ENCODE assay signal across 33 cellular contexts in the genomic region with DNA sequence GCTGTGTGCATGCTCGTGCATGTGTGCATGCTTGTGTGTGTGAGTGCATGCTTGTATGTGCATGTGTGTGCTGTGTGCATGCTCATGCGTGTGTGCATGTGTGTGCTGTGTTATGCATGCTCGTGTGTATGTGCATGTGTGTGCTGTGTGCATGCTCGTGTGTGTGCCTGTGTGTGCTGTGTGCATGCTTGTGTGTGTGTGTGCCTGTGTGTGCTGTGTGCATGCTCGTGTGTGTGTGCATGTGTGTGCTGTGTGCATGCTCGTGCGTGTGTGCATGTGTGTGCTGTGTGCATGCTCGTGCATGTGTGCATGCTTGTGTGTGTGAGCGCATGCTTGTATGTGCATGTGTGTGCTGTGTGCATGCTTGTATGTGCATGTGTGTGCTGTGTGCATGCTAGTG.
"Had no signal": no experiment of that assay in that cellular context is flagged by ENCODE, and none has a peak within 500 bp of the region (broad histone marks: within the 10 kb centered on the region; RNA-seq: fewer than 3 reads in every experiment).

No MANE protein-coding gene starts in this region.

- FAIRE-seq: frontal cortex had no signal

- H3K9me3 ChIP-seq: ascending aorta, colonic mucosa had no signal

- H3K4me3 Mint-ChIP-seq: activated CD4-positive, alpha-beta memory T cell treated with anti-CD3 and anti-CD28 coated beads for 36 hours; activated CD4-positive, alpha-beta T cell treated with anti-CD3 and anti-CD28 coated beads for 36 hours; activated CD4-positive, alpha-beta T cell treated with anti-CD3 and anti-CD28 coated beads, Interleukin-2, amount 10 ng/mL, durations not matched to agents 24 days and 14 days; activated CD8-positive, alpha-beta memory T cell treated with anti-CD3 and anti-CD28 coated beads, Interleukin-2, amount 10 ng/mL, durations not matched to agents 7 days and 5 days; activated CD8-positive, alpha-beta T cell treated with anti-CD3 and anti-CD28 coated beads, Interleukin-2, amount 10 ng/mL, durations not matched to agents 7 days and 5 days; activated naive CD4-positive, alpha-beta T cell treated with anti-CD3 and anti-CD28 coated beads, Interleukin-2, amount 10 ng/mL, durations not matched to agents 7 days and 5 days; activated naive CD8-positive, alpha-beta T cell treated with anti-CD3 and anti-CD28 coated beads, Interleukin-2, amount 10 ng/mL, durations not matched to agents 7 days and 5 days; activated T-helper 1 cell treated with anti-CD3 and anti-CD28 coated beads, Interleukin-12 subunit alpha, Interleukin-12 subunit beta, Interleukin-2, Interleukin-4 antibody, amounts not matched to agents 30 ng/mL and 10 ng/mL and 1 ng/mL, durations not matched to agents 14 hours and 24 hours and 36 hours; dendritic cell treated with granulocyte-macrophage colony-stimulating factor and Interleukin-4, amounts not matched to agents 40 ng/mL and 50 ng/mL, for 4 days; endodermal cell; T-helper 17 cell; T-helper 2 cell treated with Interferon-gamma antibody and Interleukin-4, amounts not matched to agents 5 μg/mL and 100 μg/mL, for 36 hours had no signal

- H3K4me1 ChIP-seq: ascending aorta, colonic mucosa had no signal

- H3K27me3 Mint-ChIP-seq: activated CD4-positive, alpha-beta T cell treated with anti-CD3 and anti-CD28 coated beads for 36 hours; activated CD4-positive, alpha-beta T cell treated with anti-CD3 and anti-CD28 coated beads, Interleukin-2, amount 10 ng/mL, durations not matched to agents 24 days and 14 days; activated CD8-positive, alpha-beta memory T cell treated with anti-CD3 and anti-CD28 coated beads, Interleukin-2, amount 10 ng/mL, durations not matched to agents 7 days and 5 days; activated naive CD8-positive, alpha-beta T cell treated with anti-CD3 and anti-CD28 coated beads, Interleukin-2, amount 10 ng/mL, durations not matched to agents 7 days and 5 days had no signal

- H3K4me1 Mint-ChIP-seq: activated CD4-positive, alpha-beta T cell treated with anti-CD3 and anti-CD28 coated beads for 36 hours; activated CD4-positive, alpha-beta T cell treated with anti-CD3 and anti-CD28 coated beads, Interleukin-2, amount 10 ng/mL, durations not matched to agents 24 days and 14 days; activated CD8-positive, alpha-beta memory T cell treated with anti-CD3 and anti-CD28 coated beads, Interleukin-2, amount 10 ng/mL, durations not matched to agents 7 days and 5 days; activated naive CD4-positive, alpha-beta T cell treated with anti-CD3 and anti-CD28 coated beads, Interleukin-2, amount 10 ng/mL, durations not matched to agents 7 days and 5 days; endodermal cell had no signal

- H3K27me3 ChIP-seq: ascending aorta, brain microvascular endothelial cell, colonic mucosa, dorsolateral prefrontal cortex had no signal

- H3K36me3 ChIP-seq: ascending aorta, brain microvascular endothelial cell, colonic mucosa had no signal

- H3K9me3 Mint-ChIP-seq: activated CD4-positive, alpha-beta memory T cell treated with anti-CD3 and anti-CD28 coated beads for 36 hours; activated naive CD8-positive, alpha-beta T cell treated with anti-CD3 and anti-CD28 coated beads, Interleukin-2, amount 10 ng/mL, durations not matched to agents 7 days and 5 days; dendritic cell treated with granulocyte-macrophage colony-stimulating factor and Interleukin-4, amounts not matched to agents 40 ng/mL and 50 ng/mL, for 4 days; endodermal cell had no signal

- H3K27ac Mint-ChIP-seq: activated CD4-positive, alpha-beta memory T cell treated with anti-CD3 and anti-CD28 coated beads for 36 hours; activated CD4-positive, alpha-beta T cell treated with anti-CD3 and anti-CD28 coated beads for 36 hours; activated CD4-positive, alpha-beta T cell treated with anti-CD3 and anti-CD28 coated beads, Interleukin-2, amount 10 ng/mL, durations not matched to agents 24 days and 14 days; activated CD8-positive, alpha-beta memory T cell treated with anti-CD3 and anti-CD28 coated beads, Interleukin-2, amount 10 ng/mL, durations not matched to agents 7 days and 5 days; activated CD8-positive, alpha-beta T cell treated with anti-CD3 and anti-CD28 coated beads, Interleukin-2, amount 10 ng/mL, durations not matched to agents 7 days and 5 days; activated naive CD4-positive, alpha-beta T cell treated with anti-CD3 and anti-CD28 coated beads, Interleukin-2, amount 10 ng/mL, durations not matched to agents 7 days and 5 days; activated naive CD4-positive, alpha-beta T cell treated with anti-CD3 and anti-CD28 coated beads, Interleukin-2, amount 50 U/mL, for 72 hours; activated naive CD8-positive, alpha-beta T cell treated with anti-CD3 and anti-CD28 coated beads, Interleukin-2, amount 10 ng/mL, durations not matched to agents 7 days and 5 days; activated T-helper 1 cell treated with anti-CD3 and anti-CD28 coated beads, Interleukin-12 subunit alpha, Interleukin-12 subunit beta, Interleukin-2, Interleukin-4 antibody, amounts not matched to agents 30 ng/mL and 10 ng/mL and 1 ng/mL, durations not matched to agents 14 hours and 24 hours and 36 hours; dendritic cell treated with granulocyte-macrophage colony-stimulating factor and Interleukin-4, amounts not matched to agents 40 ng/mL and 50 ng/mL, for 4 days; endodermal cell; T-helper 17 cell; T-helper 2 cell treated with Interferon-gamma antibody and Interleukin-4, amounts not matched to agents 5 μg/mL and 100 μg/mL, for 36 hours had no signal

- H3K36me3 Mint-ChIP-seq: activated CD4-positive, alpha-beta memory T cell treated with anti-CD3 and anti-CD28 coated beads for 36 hours; activated CD8-positive, alpha-beta memory T cell treated with anti-CD3 and anti-CD28 coated beads, Interleukin-2, amount 10 ng/mL, durations not matched to agents 7 days and 5 days; activated naive CD4-positive, alpha-beta T cell treated with anti-CD3 and anti-CD28 coated beads, Interleukin-2, amount 10 ng/mL, durations not matched to agents 7 days and 5 days; activated naive CD4-positive, alpha-beta T cell treated with anti-CD3 and anti-CD28 coated beads, Interleukin-2, amount 50 U/mL, for 72 hours; activated naive CD8-positive, alpha-beta T cell treated with anti-CD3 and anti-CD28 coated beads, Interleukin-2, amount 10 ng/mL, durations not matched to agents 7 days and 5 days had no signal

- ATAC-seq: activated CD4-positive, alpha-beta T cell treated with anti-CD3 and anti-CD28 coated beads for 36 hours; activated CD8-positive, alpha-beta memory T cell treated with anti-CD3 and anti-CD28 coated beads, Interleukin-2, amount 10 ng/mL, durations not matched to agents 7 days and 5 days; activated CD8-positive, alpha-beta T cell treated with anti-CD3 and anti-CD28 coated beads, Interleukin-2, amount 10 ng/mL, durations not matched to agents 7 days and 5 days; activated naive CD4-positive, alpha-beta T cell treated with anti-CD3 and anti-CD28 coated beads, Interleukin-2, amount 50 U/mL, for 72 hours; esophagus mucosa; T-helper 17 cell had no signal

- H3K27ac ChIP-seq: ascending aorta, brain microvascular endothelial cell, colonic mucosa, dorsolateral prefrontal cortex had no signal

- DNase-seq: activated CD4-positive, alpha-beta memory T cell treated with anti-CD3 and anti-CD28 coated beads for 36 hours; activated CD4-positive, alpha-beta T cell treated with anti-CD3 and anti-CD28 coated beads for 36 hours; activated CD4-positive, alpha-beta T cell treated with anti-CD3 and anti-CD28 coated beads, Interleukin-2, amount 10 ng/mL, durations not matched to agents 24 days and 14 days; activated CD4-positive, CD25-positive, alpha-beta regulatory T cell; activated CD4-positive, CD25-positive, alpha-beta regulatory T cell treated with anti-CD3 and anti-CD28 coated beads, Interleukin-2, amount 50 U/mL, for 72 hours; activated CD8-positive, alpha-beta memory T cell treated with anti-CD3 and anti-CD28 coated beads, Interleukin-2, amount 10 ng/mL, durations not matched to agents 7 days and 5 days; activated CD8-positive, alpha-beta memory T cell treated with anti-CD3 and anti-CD28 coated beads, Interleukin-2, amount 50 U/mL, for 4 hours; activated CD8-positive, alpha-beta T cell treated with anti-CD3 and anti-CD28 coated beads, Interleukin-2, amount 10 ng/mL, durations not matched to agents 7 days and 5 days; activated gamma-delta T cell; activated naive CD4-positive, alpha-beta T cell; activated naive CD4-positive, alpha-beta T cell treated with anti-CD3 and anti-CD28 coated beads, Interleukin-2, amount 10 ng/mL, durations not matched to agents 7 days and 5 days; activated naive CD8-positive, alpha-beta T cell treated with anti-CD3 and anti-CD28 coated beads, Interleukin-2, amount 10 ng/mL, durations not matched to agents 7 days and 5 days; activated T-cell treated with anti-CD3 and anti-CD28 coated beads, Interleukin-2, amount 50 U/mL, for 1 hour; activated T-cell treated with anti-CD3 and anti-CD28 coated beads, Interleukin-2, amount 50 U/mL, for 48 hours; brain microvascular endothelial cell; central memory CD4-positive, alpha-beta T cell; cerebellar nuclear complex; colonic mucosa; effector memory CD4-positive, alpha-beta T cell; endodermal cell; foreskin fibroblast; head of caudate nucleus; T-helper 1 cell; T-helper 17 cell; T1000 had no signal

- H3K4me3 ChIP-seq: ascending aorta, colonic mucosa, dorsolateral prefrontal cortex had no signal
